In genomic region chr7:145331076-145331475, GRCh38 we compare ENCODE assay signal across 25 cellular contexts.
A peak's percentile ranks its signal among the peaks of the same experiment; 100 is the strongest.
DNase-seq lines count a peak whose midpoint lies in the region; ATAC-seq, FAIRE-seq and TF ChIP-seq lines count a peak whose summit lies in the region.
"Had no signal": no experiment of that assay in that cellular context is flagged by ENCODE, and none has a peak within 500 bp of the region (broad histone marks: within the 10 kb centered on the region; RNA-seq: fewer than 3 reads in every experiment).

No MANE protein-coding gene starts in this region.

- H3K4me3 ChIP-seq in CD8-positive, alpha-beta T cell (ENCODE audit: low read depth, low read length), result no peak overlapping the region
- H3K4me3 ChIP-seq: BLaER1 treated with 17β-estradiol and CSF1 and Interleukin-3, amounts not matched to agents 10 nM and 100 nM; PC-9; SK-N-MC had no signal

- no peaks in the 10 kb centered on the region for H3K4me1 ChIP-seq in CD8-positive, alpha-beta T cell (ENCODE audit: insufficient read depth, low read length)

- H3K9me3 Mint-ChIP-seq in brain (peaks cover 3 to 17% (median 7%) of the 10 kb centered on the region in 5 experiments), nephron progenitor cell (peaks cover 15% of the 10 kb centered on the region)
- peaks cover 13% of the 10 kb centered on the region for H3K9me3 Mint-ChIP-seq in CD8-positive, alpha-beta T cell

- no peaks in the 10 kb centered on the region for H3K9me3 ChIP-seq in CD8-positive, alpha-beta T cell (ENCODE audit: low read length)

- TF ChIP-seq CTCF in brain (conservative IDR thresholded peaks at IDR 0.05) (peak; percentile 32 to 41), nephron progenitor cell (IDR thresholded peaks at IDR 0.05) (peak; percentile 32)
- TF ChIP-seq CTCF in CD8-positive, alpha-beta T cell (IDR thresholded peaks at IDR 0.05), result no peak

- intact Hi-C loops in CD8-positive, alpha-beta T cell (cut with DNase I, micrococcal nuclease), result no loop called here

- H3K27me3 Mint-ChIP-seq in brain (no peaks in the 10 kb centered on the region), nephron progenitor cell (ENCODE audit: low read depth, poor library complexity) (peaks cover 2% of the 10 kb centered on the region)
- no peaks in the 10 kb centered on the region for H3K27me3 Mint-ChIP-seq in CD8-positive, alpha-beta T cell (ENCODE audit: low read depth)
- H3K27me3 Mint-ChIP-seq: CD4-positive, alpha-beta memory T cell had no signal

- no peak overlapping the region for H3K27ac ChIP-seq in CD8-positive, alpha-beta T cell (ENCODE audit: low read depth, low read length)
- H3K27ac ChIP-seq: BLaER1 treated with 17β-estradiol and CSF1 and Interleukin-3, amounts not matched to agents 10 nM and 100 nM; KMS-11; PC-9; RWPE1; SK-N-MC had no signal

- CTCF ChIA-PET in CD8-positive, alpha-beta T cell (lab: Charles Lee), result no interaction called here

- DNase-seq in DMS53 (lab: John Stamatoyannopoulos, UW), result peak; percentile 38
- DNase-seq in DMS53 treated with DMSO at 0.1 percent for 48 hours (lab: John Stamatoyannopoulos, UW; ENCODE audit: unreplicated experiment), result no peak
- no peak for DNase-seq in nephron progenitor cell
- DNase-seq in RCC 7860 (ENCODE audit: low spot score), result no peak
- no peak for DNase-seq in NCI-H1105 (lab: John Stamatoyannopoulos, UW)
- DNase-seq in erythroblast (lab: John Stamatoyannopoulos, UW), result no peak
- no peak for DNase-seq in CD8-positive, alpha-beta T cell
- DNase-seq: 8988T; Calu3; CD4-positive, alpha-beta memory T cell; GOT3; IMR-90; NCI-H1092 treated with DMSO at 0.1 percent for 48 hours; NCI-H146; NCI-H2029; NCI-H226; NCI-H524 treated with DMSO at 0.1 percent for 48 hours; PC-9; SHP77 treated with DMSO at 0.1 percent for 48 hours; SW 1271 had no signal

- no peaks in the 10 kb centered on the region for H3K27me3 ChIP-seq in CD8-positive, alpha-beta T cell (ENCODE audit: insufficient read depth, low read length)
- H3K27me3 ChIP-seq: BLaER1 treated with 17β-estradiol and CSF1 and Interleukin-3, amounts not matched to agents 10 nM and 100 nM had no signal

- FAIRE-seq in RCC 7860 (lab: Jason Lieb, UNC), result no peak

- H3K27ac Mint-ChIP-seq in brain, result no peak overlapping the region
- H3K27ac Mint-ChIP-seq in nephron progenitor cell, result no peak overlapping the region
- no peak overlapping the region for H3K27ac Mint-ChIP-seq in CD8-positive, alpha-beta T cell
- H3K27ac Mint-ChIP-seq: CD4-positive, alpha-beta memory T cell had no signal

- H3K4me3 Mint-ChIP-seq in brain (no peak overlapping the region), nephron progenitor cell (no peak overlapping the region)
- no peak overlapping the region for H3K4me3 Mint-ChIP-seq in CD8-positive, alpha-beta T cell
- H3K4me3 Mint-ChIP-seq: CD4-positive, alpha-beta memory T cell had no signal

- no peaks in the 10 kb centered on the region for H3K4me1 Mint-ChIP-seq in brain
- no peaks in the 10 kb centered on the region for H3K4me1 Mint-ChIP-seq in nephron progenitor cell
- no peaks in the 10 kb centered on the region for H3K4me1 Mint-ChIP-seq in CD8-positive, alpha-beta T cell (ENCODE audit: low read depth)
- H3K4me1 Mint-ChIP-seq: CD4-positive, alpha-beta memory T cell had no signal

- POLR2A ChIA-PET in CD8-positive, alpha-beta T cell (lab: Charles Lee), result no interaction called here

- ATAC-seq in CD8-positive, alpha-beta T cell, result no peak

- no peaks in the 10 kb centered on the region for H3K36me3 ChIP-seq in CD8-positive, alpha-beta T cell (ENCODE audit: insufficient read depth, low read length)
- H3K36me3 ChIP-seq: BLaER1 treated with 17β-estradiol and CSF1 and Interleukin-3, amounts not matched to agents 10 nM and 100 nM had no signal

- no peaks in the 10 kb centered on the region for H3K36me3 Mint-ChIP-seq in brain
- no peaks in the 10 kb centered on the region for H3K36me3 Mint-ChIP-seq in nephron progenitor cell (ENCODE audit: low read depth)
- H3K36me3 Mint-ChIP-seq in CD8-positive, alpha-beta T cell, result no peaks in the 10 kb centered on the region
- H3K36me3 Mint-ChIP-seq: CD4-positive, alpha-beta memory T cell had no signal

- TF ChIP-seq POLR2A in erythroblast (IDR thresholded peaks at IDR 0.05; ENCODE audit: low read length), result no peak
